In genomic region chr13:75549262-75550158, GRCh38 we compare ENCODE assay signal across 1 cellular context.
TF ChIP-seq lines count a peak whose summit lies in the region.

UCHL3 (plus strand) TSS chr13:75549791; CDS start chr13:75549821, 30 bp downstream.

TF ChIP-seq in HepG2, 621 proteins besides CTCF, POLR2A, EP300 and RAD21 (continued from another document and continues in another):
- no peak for TF ChIP-seq CEBPZ (IDR thresholded peaks at IDR 0.05; ENCODE audit: low read length)
- TF ChIP-seq ZNF264 (CRISPR knock-in tag; IDR thresholded peaks at IDR 0.05) = no peak
- TF ChIP-seq ZBTB37 (CRISPR knock-in tag; IDR thresholded peaks at IDR 0.05) = no peak
- TF ChIP-seq CERS6 (CRISPR knock-in tag; IDR thresholded peaks at IDR 0.05) = 0 out of 2 replicates have a peak, but pooled peaks have one; percentile 44
- peak; percentile 47; the same call in 1 of the 2 replicates for TF ChIP-seq ARID3A (IDR thresholded peaks at IDR 0.05; ENCODE audit: low read depth, low read length)
- peak; percentile 70; the same call in 1 of the 2 replicates for TF ChIP-seq MIXL1 (CRISPR knock-in tag; IDR thresholded peaks at IDR 0.05)
- no peak for TF ChIP-seq ZNF383 (CRISPR knock-in tag; IDR thresholded peaks at IDR 0.05; ENCODE audit: borderline replicate concordance)
- no peak for TF ChIP-seq HDAC6 (IDR thresholded peaks at IDR 0.05; ENCODE audit: low read depth, low read length)
- no peak for TF ChIP-seq ZNF674 (CRISPR knock-in tag; IDR thresholded peaks at IDR 0.05; ENCODE audit: low read depth)
- TF ChIP-seq ZNF292 (CRISPR knock-in tag; IDR thresholded peaks at IDR 0.05; ENCODE audit: borderline replicate concordance, low read depth) = peak; percentile 89
- no peak for TF ChIP-seq ELF4 (CRISPR knock-in tag; IDR thresholded peaks at IDR 0.05; ENCODE audit: borderline replicate concordance)
- no peak for TF ChIP-seq ZNF256 (CRISPR knock-in tag; conservative IDR thresholded peaks at IDR 0.05)
- TF ChIP-seq ZFP1 (CRISPR knock-in tag; IDR thresholded peaks at IDR 0.05) = 0 out of 2 replicates have a peak, but pooled peaks have one; percentile 24
- no peak for TF ChIP-seq ZNF557 (CRISPR knock-in tag; IDR thresholded peaks at IDR 0.05)
- peak; percentile 60; the same call in 1 of the 2 replicates for TF ChIP-seq ZNF574 (CRISPR knock-in tag; IDR thresholded peaks at IDR 0.05)
- peak; percentile 88 for TF ChIP-seq HNF1B (CRISPR knock-in tag; IDR thresholded peaks at IDR 0.05)
- no peak; the same call in 1 of the 2 replicates for TF ChIP-seq PRDM15 (CRISPR knock-in tag; IDR thresholded peaks at IDR 0.05)
- no peak for TF ChIP-seq ATF5 (CRISPR knock-in tag; IDR thresholded peaks at IDR 0.05; ENCODE audit: low read depth)
- 0 out of 2 replicates have a peak, but pooled peaks have one; percentile 31 for TF ChIP-seq ZMYM2 (CRISPR knock-in tag; IDR thresholded peaks at IDR 0.05)
- peak; percentile 99 for TF ChIP-seq ZNF205 (CRISPR knock-in tag; IDR thresholded peaks at IDR 0.05)
- no peak for TF ChIP-seq ZNF841 (CRISPR knock-in tag; IDR thresholded peaks at IDR 0.05; ENCODE audit: borderline replicate concordance)
- no peak for TF ChIP-seq CHD4 (IDR thresholded peaks at IDR 0.05; ENCODE audit: borderline replicate concordance, low read length)
- TF ChIP-seq ZNF331 (CRISPR knock-in tag; IDR thresholded peaks at IDR 0.05) = peak; percentile 16; the same call in 1 of the 2 replicates
- TF ChIP-seq AGO2 (optimal IDR thresholded peaks at IDR 0.05; ENCODE audit: low read depth, low read length) = peak; percentile 47
- peak; percentile 76; the same call in 1 of the 2 replicates for TF ChIP-seq ZSCAN25 (CRISPR knock-in tag; IDR thresholded peaks at IDR 0.05)
- TF ChIP-seq PHF8 (CRISPR knock-in tag; IDR thresholded peaks at IDR 0.05) = peak; percentile 78
- TF ChIP-seq NCOR1 (IDR thresholded peaks at IDR 0.05; ENCODE audit: borderline replicate concordance, low read length) = no peak
- 0 out of 2 replicates have a peak, but pooled peaks have one; percentile 9 for TF ChIP-seq ZNF431 (CRISPR knock-in tag; IDR thresholded peaks at IDR 0.05; ENCODE audit: borderline replicate concordance, low read depth)
- peak; percentile 80; the same call in 1 of the 2 replicates for TF ChIP-seq HOMEZ (CRISPR knock-in tag; IDR thresholded peaks at IDR 0.05; ENCODE audit: low read depth)
- TF ChIP-seq ZBTB34 (CRISPR knock-in tag; IDR thresholded peaks at IDR 0.05) = 0 out of 2 replicates have a peak, but pooled peaks have one; percentile 61
- TF ChIP-seq IKZF4 (CRISPR knock-in tag; IDR thresholded peaks at IDR 0.05; ENCODE audit: borderline replicate concordance, low read depth, not compliant biosample characterization) = no peak
- TF ChIP-seq ARNT (IDR thresholded peaks at IDR 0.05) = no peak
- no peak for TF ChIP-seq TCF7 (IDR thresholded peaks at IDR 0.05; ENCODE audit: low read depth)
- TF ChIP-seq SPEN (CRISPR knock-in tag; IDR thresholded peaks at IDR 0.05; ENCODE audit: low read depth) = peak; percentile 77
- no peak; the same call in 1 of the 2 replicates for TF ChIP-seq ZNF512 (CRISPR knock-in tag; IDR thresholded peaks at IDR 0.05)
